Comparison of ENCODE assay signal across 1 cellular context in the genomic region with DNA sequence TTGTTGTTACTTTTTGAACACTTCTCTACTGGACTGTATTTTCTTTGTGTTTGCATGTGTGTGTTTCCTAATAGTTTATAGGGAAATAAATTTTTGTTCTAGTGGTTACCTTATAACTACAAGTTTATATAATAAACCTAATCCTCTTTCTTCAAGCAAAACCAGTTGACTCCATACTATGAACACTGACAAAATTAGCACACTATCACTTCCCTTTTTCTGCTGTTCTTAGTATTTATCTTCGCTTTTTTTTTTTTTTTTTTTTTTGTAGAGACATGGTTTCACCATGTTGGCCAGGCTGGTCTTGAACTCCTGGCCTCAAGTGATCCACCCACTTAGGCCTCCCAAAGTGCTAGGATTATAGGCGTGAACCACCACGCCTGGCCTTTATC.
TF ChIP-seq lines count a peak whose summit lies in the region.

No MANE protein-coding gene starts in this region.

TF ChIP-seq in GM12878, 131 proteins besides CTCF, POLR2A, EP300 and RAD21 (continued from another document):
- TF ChIP-seq, protein P1, sequence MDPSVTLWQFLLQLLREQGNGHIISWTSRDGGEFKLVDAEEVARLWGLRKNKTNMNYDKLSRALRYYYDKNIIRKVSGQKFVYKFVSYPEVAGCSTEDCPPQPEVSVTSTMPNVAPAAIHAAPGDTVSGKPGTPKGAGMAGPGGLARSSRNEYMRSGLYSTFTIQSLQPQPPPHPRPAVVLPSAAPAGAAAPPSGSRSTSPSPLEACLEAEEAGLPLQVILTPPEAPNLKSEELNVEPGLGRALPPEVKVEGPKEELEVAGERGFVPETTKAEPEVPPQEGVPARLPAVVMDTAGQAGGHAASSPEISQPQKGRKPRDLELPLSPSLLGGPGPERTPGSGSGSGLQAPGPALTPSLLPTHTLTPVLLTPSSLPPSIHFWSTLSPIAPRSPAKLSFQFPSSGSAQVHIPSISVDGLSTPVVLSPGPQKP (IDR thresholded peaks at IDR 0.05; ENCODE audit: low read depth, low read length) = no peak
- TF ChIP-seq JUNB (IDR thresholded peaks at IDR 0.05) = no peak
- TF ChIP-seq, protein P2, sequence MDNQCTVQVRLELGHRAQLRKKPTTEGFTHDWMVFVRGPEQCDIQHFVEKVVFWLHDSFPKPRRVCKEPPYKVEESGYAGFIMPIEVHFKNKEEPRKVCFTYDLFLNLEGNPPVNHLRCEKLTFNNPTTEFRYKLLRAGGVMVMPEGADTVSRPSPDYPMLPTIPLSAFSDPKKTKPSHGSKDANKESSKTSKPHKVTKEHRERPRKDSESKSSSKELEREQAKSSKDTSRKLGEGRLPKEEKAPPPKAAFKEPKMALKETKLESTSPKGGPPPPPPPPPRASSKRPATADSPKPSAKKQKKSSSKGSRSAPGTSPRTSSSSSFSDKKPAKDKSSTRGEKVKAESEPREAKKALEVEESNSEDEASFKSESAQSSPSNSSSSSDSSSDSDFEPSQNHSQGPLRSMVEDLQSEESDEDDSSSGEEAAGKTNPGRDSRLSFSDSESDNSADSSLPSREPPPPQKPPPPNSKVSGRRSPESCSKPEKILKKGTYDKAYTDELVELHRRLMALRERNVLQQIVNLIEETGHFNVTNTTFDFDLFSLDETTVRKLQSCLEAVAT (IDR thresholded peaks at IDR 0.05) = no peak
- no peak for TF ChIP-seq PAX5 (IDR thresholded peaks at IDR 0.05; ENCODE audit: borderline replicate concordance, low read depth, low read length)
- TF ChIP-seq, protein P3, sequence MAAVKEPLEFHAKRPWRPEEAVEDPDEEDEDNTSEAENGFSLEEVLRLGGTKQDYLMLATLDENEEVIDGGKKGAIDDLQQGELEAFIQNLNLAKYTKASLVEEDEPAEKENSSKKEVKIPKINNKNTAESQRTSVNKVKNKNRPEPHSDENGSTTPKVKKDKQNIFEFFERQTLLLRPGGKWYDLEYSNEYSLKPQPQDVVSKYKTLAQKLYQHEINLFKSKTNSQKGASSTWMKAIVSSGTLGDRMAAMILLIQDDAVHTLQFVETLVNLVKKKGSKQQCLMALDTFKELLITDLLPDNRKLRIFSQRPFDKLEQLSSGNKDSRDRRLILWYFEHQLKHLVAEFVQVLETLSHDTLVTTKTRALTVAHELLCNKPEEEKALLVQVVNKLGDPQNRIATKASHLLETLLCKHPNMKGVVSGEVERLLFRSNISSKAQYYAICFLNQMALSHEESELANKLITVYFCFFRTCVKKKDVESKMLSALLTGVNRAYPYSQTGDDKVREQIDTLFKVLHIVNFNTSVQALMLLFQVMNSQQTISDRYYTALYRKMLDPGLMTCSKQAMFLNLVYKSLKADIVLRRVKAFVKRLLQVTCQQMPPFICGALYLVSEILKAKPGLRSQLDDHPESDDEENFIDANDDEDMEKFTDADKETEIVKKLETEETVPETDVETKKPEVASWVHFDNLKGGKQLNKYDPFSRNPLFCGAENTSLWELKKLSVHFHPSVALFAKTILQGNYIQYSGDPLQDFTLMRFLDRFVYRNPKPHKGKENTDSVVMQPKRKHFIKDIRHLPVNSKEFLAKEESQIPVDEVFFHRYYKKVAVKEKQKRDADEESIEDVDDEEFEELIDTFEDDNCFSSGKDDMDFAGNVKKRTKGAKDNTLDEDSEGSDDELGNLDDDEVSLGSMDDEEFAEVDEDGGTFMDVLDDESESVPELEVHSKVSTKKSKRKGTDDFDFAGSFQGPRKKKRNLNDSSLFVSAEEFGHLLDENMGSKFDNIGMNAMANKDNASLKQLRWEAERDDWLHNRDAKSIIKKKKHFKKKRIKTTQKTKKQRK (IDR thresholded peaks at IDR 0.05; ENCODE audit: low read depth, low read length) = no peak
- no peak for TF ChIP-seq POU2F2 (IDR thresholded peaks at IDR 0.05; ENCODE audit: borderline replicate concordance, low read depth, low read length)
- TF ChIP-seq SPI1 (IDR thresholded peaks at IDR 0.05; ENCODE audit: borderline replicate concordance, insufficient read depth, low read depth, low read length) = peak; percentile 91
- TF ChIP-seq, protein P4, sequence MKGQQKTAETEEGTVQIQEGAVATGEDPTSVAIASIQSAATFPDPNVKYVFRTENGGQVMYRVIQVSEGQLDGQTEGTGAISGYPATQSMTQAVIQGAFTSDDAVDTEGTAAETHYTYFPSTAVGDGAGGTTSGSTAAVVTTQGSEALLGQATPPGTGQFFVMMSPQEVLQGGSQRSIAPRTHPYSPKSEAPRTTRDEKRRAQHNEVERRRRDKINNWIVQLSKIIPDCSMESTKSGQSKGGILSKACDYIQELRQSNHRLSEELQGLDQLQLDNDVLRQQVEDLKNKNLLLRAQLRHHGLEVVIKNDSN (IDR thresholded peaks at IDR 0.05; ENCODE audit: borderline replicate concordance, extremely low read length, insufficient read depth, low read depth, low read length) = no peak
- no peak for TF ChIP-seq CBX3 (IDR thresholded peaks at IDR 0.05; ENCODE audit: borderline replicate concordance, low read depth)
- no peak for TF ChIP-seq EGR1 (IDR thresholded peaks at IDR 0.05; ENCODE audit: borderline replicate concordance in 1 of 2, low read depth in 2 of 2, low read length in 2 of 2)
- TF ChIP-seq SMARCA5 (IDR thresholded peaks at IDR 0.05) = no peak
- TF ChIP-seq, protein P5, sequence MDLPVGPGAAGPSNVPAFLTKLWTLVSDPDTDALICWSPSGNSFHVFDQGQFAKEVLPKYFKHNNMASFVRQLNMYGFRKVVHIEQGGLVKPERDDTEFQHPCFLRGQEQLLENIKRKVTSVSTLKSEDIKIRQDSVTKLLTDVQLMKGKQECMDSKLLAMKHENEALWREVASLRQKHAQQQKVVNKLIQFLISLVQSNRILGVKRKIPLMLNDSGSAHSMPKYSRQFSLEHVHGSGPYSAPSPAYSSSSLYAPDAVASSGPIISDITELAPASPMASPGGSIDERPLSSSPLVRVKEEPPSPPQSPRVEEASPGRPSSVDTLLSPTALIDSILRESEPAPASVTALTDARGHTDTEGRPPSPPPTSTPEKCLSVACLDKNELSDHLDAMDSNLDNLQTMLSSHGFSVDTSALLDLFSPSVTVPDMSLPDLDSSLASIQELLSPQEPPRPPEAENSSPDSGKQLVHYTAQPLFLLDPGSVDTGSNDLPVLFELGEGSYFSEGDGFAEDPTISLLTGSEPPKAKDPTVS (IDR thresholded peaks at IDR 0.05; ENCODE audit: low read depth, low read length) = no peak
- no peak for TF ChIP-seq DPF2 (IDR thresholded peaks at IDR 0.05)
- TF ChIP-seq RFX5 (IDR thresholded peaks at IDR 0.05; ENCODE audit: low read depth, low read length) = no peak
- no peak for TF ChIP-seq SMAD1 (IDR thresholded peaks at IDR 0.05; ENCODE audit: low read depth, partially characterized antibody)
- TF ChIP-seq, protein P6, sequence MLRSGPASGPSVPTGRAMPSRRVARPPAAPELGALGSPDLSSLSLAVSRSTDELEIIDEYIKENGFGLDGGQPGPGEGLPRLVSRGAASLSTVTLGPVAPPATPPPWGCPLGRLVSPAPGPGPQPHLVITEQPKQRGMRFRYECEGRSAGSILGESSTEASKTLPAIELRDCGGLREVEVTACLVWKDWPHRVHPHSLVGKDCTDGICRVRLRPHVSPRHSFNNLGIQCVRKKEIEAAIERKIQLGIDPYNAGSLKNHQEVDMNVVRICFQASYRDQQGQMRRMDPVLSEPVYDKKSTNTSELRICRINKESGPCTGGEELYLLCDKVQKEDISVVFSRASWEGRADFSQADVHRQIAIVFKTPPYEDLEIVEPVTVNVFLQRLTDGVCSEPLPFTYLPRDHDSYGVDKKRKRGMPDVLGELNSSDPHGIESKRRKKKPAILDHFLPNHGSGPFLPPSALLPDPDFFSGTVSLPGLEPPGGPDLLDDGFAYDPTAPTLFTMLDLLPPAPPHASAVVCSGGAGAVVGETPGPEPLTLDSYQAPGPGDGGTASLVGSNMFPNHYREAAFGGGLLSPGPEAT (IDR thresholded peaks at IDR 0.05; ENCODE audit: low read depth) = no peak
- no peak for TF ChIP-seq IKZF2 (IDR thresholded peaks at IDR 0.05)
- no peak for TF ChIP-seq SIX5 (IDR thresholded peaks at IDR 0.05; ENCODE audit: low read depth, low read length, severe bottlenecking)
- peak; percentile 71 for TF ChIP-seq MEF2B (IDR thresholded peaks at IDR 0.05; ENCODE audit: partially characterized antibody, poor library complexity, severe bottlenecking)
- no peak for TF ChIP-seq RB1 (IDR thresholded peaks at IDR 0.05; ENCODE audit: borderline replicate concordance)
- no peak for TF ChIP-seq TCF7 (IDR thresholded peaks at IDR 0.05; ENCODE audit: borderline replicate concordance)
